Comparison of ENCODE assay signal across 1 cellular context in genomic region chr17:37816951-37817350, GRCh38.
TF ChIP-seq lines count a peak whose summit lies in the region.

No MANE protein-coding gene starts in this region.

TF ChIP-seq in IMR-90, 13 proteins besides CTCF, POLR2A, EP300 and RAD21:
- TF ChIP-seq MAZ (IDR thresholded peaks at IDR 0.05; ENCODE audit: borderline replicate concordance, low read depth, low read length) (no peak), ELK1 (IDR thresholded peaks at IDR 0.05; ENCODE audit: borderline replicate concordance, low read depth, low read length) (no peak), NFE2L2 (IDR thresholded peaks at IDR 0.05; ENCODE audit: low read depth, low read length) (no peak), MAFK (IDR thresholded peaks at IDR 0.05; ENCODE audit: low read depth, low read length) (no peak), RFX5 (IDR thresholded peaks at IDR 0.05; ENCODE audit: low read depth, low read length) (no peak), BHLHE40 (IDR thresholded peaks at IDR 0.05; ENCODE audit: low read depth, low read length) (no peak)
